8 cellular contexts compared by ENCODE assay signal in the genomic region with DNA sequence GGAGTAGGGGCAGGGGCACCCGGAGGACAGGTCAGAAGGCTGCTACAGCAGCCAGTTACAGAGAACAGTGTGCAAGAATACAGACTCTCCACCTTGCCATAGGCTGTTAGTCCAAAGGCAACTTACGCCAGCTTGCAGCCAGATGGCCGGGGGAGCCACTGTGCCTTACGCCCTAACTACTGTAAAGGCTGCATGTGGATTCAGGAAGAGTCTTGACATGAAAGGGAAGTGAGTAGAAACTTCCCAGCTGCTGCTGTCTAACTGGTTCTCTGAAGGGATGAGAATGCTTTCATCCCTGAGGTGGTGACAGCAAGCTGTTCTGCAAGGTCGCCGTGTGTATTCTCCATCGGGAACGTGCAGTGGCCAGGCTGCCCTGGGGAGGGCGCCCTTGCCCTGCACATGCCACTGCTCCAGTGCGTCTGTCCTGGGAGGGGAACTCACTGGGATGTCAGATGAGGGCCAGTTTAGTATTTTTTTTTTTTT. TPM values are rescaled to one million over a fixed set of nuclear protein-coding genes. Genes with fewer than 3 reads are reported as not detected.
DNase-seq lines count a peak whose midpoint lies in the region; ATAC-seq and TF ChIP-seq lines count a peak whose summit lies in the region.

No MANE protein-coding gene starts in this region.

- H3K36me3 ChIP-seq in OCI-LY1 (ENCODE audit: insufficient read depth, low read length) = peaks cover 7% of the 10 kb centered on the region; the same call in 1 of the 2 replicates

- H3K27ac ChIP-seq in OCI-LY1 (ENCODE audit: low read depth, low read length, poor library complexity, severe bottlenecking) (no peak overlapping the region), coronary artery (peak overlapping the region; percentile 10 to 11)

- no peak overlapping the region for H3K27ac Mint-ChIP-seq in activated CD4-positive, alpha-beta T cell treated with anti-CD3 and anti-CD28 coated beads for 36 hours
- H3K27ac Mint-ChIP-seq in activated CD4-positive, alpha-beta T cell treated with anti-CD3 and anti-CD28 coated beads, Interleukin-2, amount 10 ng/mL, durations not matched to agents 7 days and 5 days = no peak overlapping the region
- peak overlapping the region; percentile 41 for H3K27ac Mint-ChIP-seq in mesothelial cell of epicardium
- H3K27ac Mint-ChIP-seq in effector memory CD8-positive, alpha-beta T cell = no peak overlapping the region

- H3K4me3 ChIP-seq in OCI-LY1 (ENCODE audit: low read depth, low read length, poor library complexity, severe bottlenecking) = no peak overlapping the region
- H3K4me3 ChIP-seq in coronary artery = no peak overlapping the region

- no peaks in the 10 kb centered on the region for H3K9me2 ChIP-seq in OCI-LY1 (ENCODE audit: low read depth, low read length)

- peaks cover 20% of the 10 kb centered on the region for H3K4me1 ChIP-seq in OCI-LY1 (ENCODE audit: insufficient read depth, low read length, severe bottlenecking)

- H3K4me3 Mint-ChIP-seq in activated CD4-positive, alpha-beta T cell treated with anti-CD3 and anti-CD28 coated beads for 36 hours = no peak overlapping the region
- H3K4me3 Mint-ChIP-seq in activated CD4-positive, alpha-beta T cell treated with anti-CD3 and anti-CD28 coated beads, Interleukin-2, amount 10 ng/mL, durations not matched to agents 7 days and 5 days = no peak overlapping the region
- H3K4me3 Mint-ChIP-seq in mesothelial cell of epicardium = no peak overlapping the region
- H3K4me3 Mint-ChIP-seq in effector memory CD8-positive, alpha-beta T cell = no peak overlapping the region

- intact Hi-C loops in activated CD4-positive, alpha-beta T cell treated with anti-CD3 and anti-CD28 coated beads for 36 hours (cut with DNase I, micrococcal nuclease) = loop anchor here (1.0 to 10.0 kb wide), 5 partner anchors 72 to 184 kb away; no protein-coding TSS in a partner anchor

- TF ChIP-seq CTCF in OCI-LY1 (IDR thresholded peaks at IDR 0.05; ENCODE audit: low read length) (peak; percentile 74), coronary artery (IDR thresholded peaks at IDR 0.05) (peak; percentile 63), mesothelial cell of epicardium (IDR thresholded peaks at IDR 0.05; ENCODE audit: unreplicated experiment) (peak; percentile 47)

- H3F3A ChIP-seq in OCI-LY1 (ENCODE audit: insufficient read depth, low read length) = no peaks in the 10 kb centered on the region

- no peak overlapping the region for H3K9ac ChIP-seq in OCI-LY1 (ENCODE audit: low read length)

- H3K27me3 Mint-ChIP-seq in activated CD4-positive, alpha-beta T cell treated with anti-CD3 and anti-CD28 coated beads for 36 hours = no peaks in the 10 kb centered on the region
- H3K27me3 Mint-ChIP-seq in activated CD4-positive, alpha-beta T cell treated with anti-CD3 and anti-CD28 coated beads, Interleukin-2, amount 10 ng/mL, durations not matched to agents 7 days and 5 days = no peaks in the 10 kb centered on the region
- no peaks in the 10 kb centered on the region for H3K27me3 Mint-ChIP-seq in mesothelial cell of epicardium (ENCODE audit: low read depth)
- no peaks in the 10 kb centered on the region for H3K27me3 Mint-ChIP-seq in effector memory CD8-positive, alpha-beta T cell

- H3K9me3 ChIP-seq in OCI-LY1 (ENCODE audit: low read length) = no peaks in the 10 kb centered on the region

- H3K4me1 Mint-ChIP-seq in activated CD4-positive, alpha-beta T cell treated with anti-CD3 and anti-CD28 coated beads for 36 hours = peaks cover 10% of the 10 kb centered on the region
- H3K4me1 Mint-ChIP-seq in activated CD4-positive, alpha-beta T cell treated with anti-CD3 and anti-CD28 coated beads, Interleukin-2, amount 10 ng/mL, durations not matched to agents 7 days and 5 days = peaks cover 15% of the 10 kb centered on the region
- peaks cover 58% of the 10 kb centered on the region for H3K4me1 Mint-ChIP-seq in mesothelial cell of epicardium
- H3K4me1 Mint-ChIP-seq in effector memory CD8-positive, alpha-beta T cell (ENCODE audit: low read depth in 2 of 2) = peaks cover 0 to 4% of the 10 kb centered on the region in 2 donors

- no peaks in the 10 kb centered on the region for H4K20me1 ChIP-seq in OCI-LY1 (ENCODE audit: insufficient read depth, low read length)

- peak; percentile 65 for ATAC-seq in activated CD4-positive, alpha-beta T cell treated with anti-CD3 and anti-CD28 coated beads for 36 hours
- ATAC-seq in HG02852 (IDR thresholded peaks at IDR 0.05; ENCODE audit: unreplicated experiment) = no peak
- no peak for ATAC-seq in effector memory CD8-positive, alpha-beta T cell (replicated peaks)

- POLR2A ChIA-PET in activated CD4-positive, alpha-beta T cell treated with anti-CD3 and anti-CD28 coated beads for 36 hours (lab: Charles Lee) = no interaction called here
- POLR2A ChIA-PET in activated CD4-positive, alpha-beta T cell treated with anti-CD3 and anti-CD28 coated beads, Interleukin-2, amount 10 ng/mL, durations not matched to agents 7 days and 5 days (lab: Charles Lee) = no interaction called here

- no peaks in the 10 kb centered on the region for H3K79me2 ChIP-seq in OCI-LY1 (ENCODE audit: insufficient read depth, low read length)

- H3K27me3 ChIP-seq in OCI-LY1 (ENCODE audit: insufficient read depth, low read length) = no peaks in the 10 kb centered on the region

- CTCF ChIA-PET in activated CD4-positive, alpha-beta T cell treated with anti-CD3 and anti-CD28 coated beads for 36 hours (lab: Charles Lee) = interaction anchor here (0.6 to 1.8 kb wide), 10 partner anchors 12 to 1936 kb away, joined by 3 to 7 read pairs (median 3); no protein-coding TSS in a partner anchor
- CTCF ChIA-PET in activated CD4-positive, alpha-beta T cell treated with anti-CD3 and anti-CD28 coated beads, Interleukin-2, amount 10 ng/mL, durations not matched to agents 7 days and 5 days (lab: Charles Lee) = interaction anchor here (0.6 to 1.8 kb wide), 6 partner anchors 9 to 257 kb away, joined by 3 to 8 read pairs (median 4); no protein-coding TSS in a partner anchor

- peak; percentile 66 for DNase-seq in activated CD4-positive, alpha-beta T cell treated with anti-CD3 and anti-CD28 coated beads for 36 hours
- no peak for DNase-seq in activated CD4-positive, alpha-beta T cell treated with anti-CD3 and anti-CD28 coated beads, Interleukin-2, amount 10 ng/mL, durations not matched to agents 7 days and 5 days
- no peak for DNase-seq in coronary artery (ENCODE audit: low spot score)
- peak; percentile 35 to 58 for DNase-seq in mesothelial cell of epicardium (ENCODE audit: low spot score in 2 of 2, unreplicated experiment in 2 of 2)
- no peak for DNase-seq in effector memory CD8-positive, alpha-beta T cell
- DNase-seq in A172 (ENCODE audit: low spot score) = no peak

- no peak overlapping the region for H2AFZ ChIP-seq in OCI-LY1 (ENCODE audit: low read length)

- H3K36me3 Mint-ChIP-seq in activated CD4-positive, alpha-beta T cell treated with anti-CD3 and anti-CD28 coated beads for 36 hours (ENCODE audit: low read depth) = peaks cover 27% of the 10 kb centered on the region
- peaks cover 3% of the 10 kb centered on the region for H3K36me3 Mint-ChIP-seq in activated CD4-positive, alpha-beta T cell treated with anti-CD3 and anti-CD28 coated beads, Interleukin-2, amount 10 ng/mL, durations not matched to agents 7 days and 5 days (ENCODE audit: low read depth)
- H3K36me3 Mint-ChIP-seq in mesothelial cell of epicardium = no peaks in the 10 kb centered on the region
- H3K36me3 Mint-ChIP-seq in effector memory CD8-positive, alpha-beta T cell (ENCODE audit: insufficient read depth) = no peaks in the 10 kb centered on the region

- H3K9me3 Mint-ChIP-seq in activated CD4-positive, alpha-beta T cell treated with anti-CD3 and anti-CD28 coated beads for 36 hours (ENCODE audit: low read depth) = no peaks in the 10 kb centered on the region
- no peaks in the 10 kb centered on the region for H3K9me3 Mint-ChIP-seq in activated CD4-positive, alpha-beta T cell treated with anti-CD3 and anti-CD28 coated beads, Interleukin-2, amount 10 ng/mL, durations not matched to agents 7 days and 5 days
- no peaks in the 10 kb centered on the region for H3K9me3 Mint-ChIP-seq in mesothelial cell of epicardium
- H3K9me3 Mint-ChIP-seq in effector memory CD8-positive, alpha-beta T cell = no peaks in the 10 kb centered on the region

- no peak overlapping the region for H3K4me2 ChIP-seq in OCI-LY1 (ENCODE audit: low read length)

RNA-seq across cellular contexts. Expression of a gene that starts 46.1 kb away (rescaled TPM):
- total RNA-seq in activated CD4-positive, alpha-beta T cell treated with anti-CD3 and anti-CD28 coated beads for 36 hours = 10 to 100 TPM; 46.4 to 53.4 TPM
- total RNA-seq in activated CD4-positive, alpha-beta T cell treated with anti-CD3 and anti-CD28 coated beads, Interleukin-2, amount 10 ng/mL, durations not matched to agents 7 days and 5 days = 10 to 100 TPM; 30.8 to 31.4 TPM
- 35.5 to 40.6 TPM (median 37.4 TPM) in 3 replicates for total RNA-seq in mesothelial cell of epicardium
- total RNA-seq in A172 (2014; rRNA removed; shearing (Covaris generic)) = 26.1 and 35.0 TPM in 2 replicates

RNA-seq across cellular contexts. Expression of a gene that starts 46.7 kb away (rescaled TPM):
- 10 to 100 TPM; 17.6 to 18.4 TPM for total RNA-seq in activated CD4-positive, alpha-beta T cell treated with anti-CD3 and anti-CD28 coated beads for 36 hours
- total RNA-seq in activated CD4-positive, alpha-beta T cell treated with anti-CD3 and anti-CD28 coated beads, Interleukin-2, amount 10 ng/mL, durations not matched to agents 7 days and 5 days = 10 to 100 TPM; 17.2 to 17.5 TPM
- total RNA-seq in mesothelial cell of epicardium = 19.8 to 20.1 TPM (median 19.9 TPM) in 3 replicates
- total RNA-seq in A172 (2014; rRNA removed; shearing (Covaris generic)) = 12.5 and 23.5 TPM in 2 replicates

Comparison
In these comparisons a context has a peak if more than half of its experiments do, and no peak if none do; other contexts are left out.
1. DNase-seq: peak in activated CD4-positive, alpha-beta T cell treated with anti-CD3 and anti-CD28 coated beads for 36 hours (single experiment) and mesothelial cell of epicardium (2 of 2); none in activated CD4-positive, alpha-beta T cell treated with anti-CD3 and anti-CD28 coated beads, Interleukin-2, amount 10 ng/mL, durations not matched to agents 7 days and 5 days (single experiment), coronary artery (single experiment), effector memory CD8-positive, alpha-beta T cell (0 of 3) and A172 (single experiment).
2. Peak in every context shown above with its lines, with median percentiles within 50 percentile points of each other: CTCF ChIP-seq.